Comparison of ENCODE assay signal across 33 cellular contexts in the genomic region with DNA sequence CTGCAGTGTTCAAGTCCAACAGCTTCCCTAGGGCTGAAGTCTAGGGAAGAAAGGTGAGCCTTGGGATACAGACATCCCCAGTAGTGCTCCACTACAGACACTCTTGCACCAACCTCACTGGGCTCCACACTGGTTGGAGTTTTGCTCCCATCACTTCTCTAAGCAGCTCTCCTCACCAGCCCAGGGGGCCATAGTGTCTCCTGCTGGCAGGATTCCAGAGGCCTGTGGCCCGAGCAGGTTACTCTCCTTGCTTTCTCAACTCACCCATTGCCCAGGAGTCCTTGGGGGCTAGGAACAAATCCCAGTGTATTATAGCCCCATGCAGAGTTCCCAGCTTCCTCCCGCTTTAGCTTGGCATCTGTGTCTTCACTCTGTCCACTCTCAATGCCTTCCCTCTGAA. TPM values are rescaled to one million over a fixed set of nuclear protein-coding genes. Genes with fewer than 3 reads are reported as not detected.
"Had no signal": no experiment of that assay in that cellular context is flagged by ENCODE, and none has a peak within 500 bp of the region (broad histone marks: within the 10 kb centered on the region; RNA-seq: fewer than 3 reads in every experiment).

No MANE protein-coding gene starts in this region.

- H3K27me3 ChIP-seq: adrenal gland, ascending aorta, breast epithelium, cardiac muscle cell, colonic mucosa, esophagus squamous epithelium, gastroesophageal sphincter had no signal

- H3K27ac Mint-ChIP-seq: activated B cell treated with CpG ODN at 0.5 μM for 24 hours; activated CD4-positive, alpha-beta memory T cell treated with anti-CD3 and anti-CD28 coated beads, Interleukin-2, amount 10 ng/mL, durations not matched to agents 7 days and 5 days; activated CD4-positive, alpha-beta T cell treated with anti-CD3 and anti-CD28 coated beads for 36 hours; activated CD4-positive, alpha-beta T cell treated with anti-CD3 and anti-CD28 coated beads, Interleukin-2, amount 10 ng/mL, durations not matched to agents 7 days and 5 days; activated naive CD4-positive, alpha-beta T cell treated with anti-CD3 and anti-CD28 coated beads, Interleukin-2, amount 10 ng/mL, durations not matched to agents 7 days and 5 days; activated naive CD4-positive, alpha-beta T cell treated with anti-CD3 and anti-CD28 coated beads, Interleukin-2, amount 50 U/mL, for 72 hours; activated T-cell treated with anti-CD3 and anti-CD28 coated beads, Interleukin-2, amount 50 U/mL, for 24 hours; activated T-cell treated with anti-CD3 and anti-CD28 coated beads, Interleukin-2, amount 50 U/mL, for 72 hours; brain; T-cell; T-helper 1 cell treated with Interleukin-12 subunit alpha and Interleukin-12 subunit beta and Interleukin-4 antibody, amounts not matched to agents 30 μg/mL and 1 μg/mL, for 36 hours had no signal

- H3K36me3 ChIP-seq: adrenal gland, ascending aorta, breast epithelium, cardiac muscle cell, colonic mucosa, esophagus squamous epithelium, gastroesophageal sphincter, WERI-Rb-1 had no signal

- H3K9me3 ChIP-seq: adrenal gland, ascending aorta, colonic mucosa had no signal

- H3K27ac ChIP-seq: adrenal gland, ascending aorta, breast epithelium, cardiac muscle cell, colonic mucosa, epithelial cell of prostate, esophagus squamous epithelium, gastroesophageal sphincter, WERI-Rb-1 had no signal

- H3K4me3 Mint-ChIP-seq: activated B cell treated with CpG ODN at 0.5 μM for 24 hours; activated CD4-positive, alpha-beta memory T cell treated with anti-CD3 and anti-CD28 coated beads, Interleukin-2, amount 10 ng/mL, durations not matched to agents 7 days and 5 days; activated CD4-positive, alpha-beta T cell treated with anti-CD3 and anti-CD28 coated beads for 36 hours; activated CD4-positive, alpha-beta T cell treated with anti-CD3 and anti-CD28 coated beads, Interleukin-2, amount 10 ng/mL, durations not matched to agents 7 days and 5 days; activated naive CD4-positive, alpha-beta T cell treated with anti-CD3 and anti-CD28 coated beads, Interleukin-2, amount 10 ng/mL, durations not matched to agents 7 days and 5 days; activated T-cell treated with anti-CD3 and anti-CD28 coated beads, Interleukin-2, amount 50 U/mL, for 24 hours; activated T-cell treated with anti-CD3 and anti-CD28 coated beads, Interleukin-2, amount 50 U/mL, for 72 hours; brain; T-cell; T-helper 1 cell treated with Interleukin-12 subunit alpha and Interleukin-12 subunit beta and Interleukin-4 antibody, amounts not matched to agents 30 μg/mL and 1 μg/mL, for 36 hours had no signal

- ATAC-seq: activated CD4-positive, alpha-beta T cell treated with anti-CD3 and anti-CD28 coated beads for 36 hours; activated CD4-positive, CD25-positive, alpha-beta regulatory T cell treated with anti-CD3 and anti-CD28 coated beads, Interleukin-2, amount 50 U/mL, for 24 hours; activated naive CD4-positive, alpha-beta T cell treated with anti-CD3 and anti-CD28 coated beads, Interleukin-2, amount 50 U/mL, for 72 hours; activated T-cell treated with anti-CD3 and anti-CD28 coated beads, Interleukin-2, amount 50 U/mL, for 72 hours; gastroesophageal sphincter; T-cell had no signal

- H3K4me1 ChIP-seq: adrenal gland, ascending aorta, breast epithelium, colonic mucosa, esophagus squamous epithelium, gastroesophageal sphincter had no signal

- DNase-seq: activated B cell treated with CpG ODN at 0.5 μM for 24 hours; activated CD4-positive, alpha-beta memory T cell treated with anti-CD3 and anti-CD28 coated beads, Interleukin-2, amount 10 ng/mL, durations not matched to agents 7 days and 5 days; activated CD4-positive, alpha-beta T cell treated with anti-CD3 and anti-CD28 coated beads for 36 hours; activated CD4-positive, alpha-beta T cell treated with anti-CD3 and anti-CD28 coated beads, Interleukin-2, amount 10 ng/mL, durations not matched to agents 7 days and 5 days; activated CD4-positive, alpha-beta T cell treated with anti-CD3 and anti-CD28 coated beads, Interleukin-2, amount 50 U/mL, for 4 hours; activated CD8-positive, alpha-beta memory T cell treated with anti-CD3 and anti-CD28 coated beads, Interleukin-2, amount 50 U/mL, for 48 hours; activated gamma-delta T cell; activated naive CD4-positive, alpha-beta T cell; activated naive CD4-positive, alpha-beta T cell treated with anti-CD3 and anti-CD28 coated beads, Interleukin-2, amount 10 ng/mL, durations not matched to agents 7 days and 5 days; activated T-cell treated with anti-CD3 and anti-CD28 coated beads for 4 hours; activated T-cell treated with anti-CD3 and anti-CD28 coated beads, Interleukin-2, amount 50 U/mL, for 24 hours; activated T-cell treated with anti-CD3 and anti-CD28 coated beads, Interleukin-2, amount 50 U/mL, for 72 hours; adrenal gland; amygdala; central memory CD4-positive, alpha-beta T cell; cerebellar nuclear complex; colonic mucosa; effector CD8-positive, alpha-beta T cell; esophagus squamous epithelium; foreskin melanocyte; SW 1271; T-cell; T1000; WERI-Rb-1 had no signal

- H3K4me1 Mint-ChIP-seq: activated B cell treated with CpG ODN at 0.5 μM for 24 hours; activated CD4-positive, alpha-beta memory T cell treated with anti-CD3 and anti-CD28 coated beads, Interleukin-2, amount 10 ng/mL, durations not matched to agents 7 days and 5 days; activated CD4-positive, alpha-beta T cell treated with anti-CD3 and anti-CD28 coated beads for 36 hours; activated CD4-positive, alpha-beta T cell treated with anti-CD3 and anti-CD28 coated beads, Interleukin-2, amount 10 ng/mL, durations not matched to agents 7 days and 5 days; activated naive CD4-positive, alpha-beta T cell treated with anti-CD3 and anti-CD28 coated beads, Interleukin-2, amount 10 ng/mL, durations not matched to agents 7 days and 5 days; brain; T-cell had no signal

- H3K4me3 ChIP-seq: adrenal gland, ascending aorta, breast epithelium, cardiac muscle cell, colonic mucosa, esophagus squamous epithelium, gastroesophageal sphincter had no signal

RNA-seq across cellular contexts. Expression of a gene that starts 52.8 kb away (rescaled TPM):
- total RNA-seq: cardiac muscle cell had no signal
- polyA plus RNA-seq: cardiac muscle cell had no signal
